8 cellular contexts compared by ENCODE assay signal in genomic region chr2:27322301-27322765, GRCh38. TPM values are rescaled to one million over a fixed set of nuclear protein-coding genes. Genes with fewer than 3 reads are reported as not detected.
DNase-seq lines count a peak whose midpoint lies in the region; ATAC-seq and TF ChIP-seq lines count a peak whose summit lies in the region.

No MANE protein-coding gene starts in this region.

- peaks cover 31% of the 10 kb centered on the region for H3K36me3 Mint-ChIP-seq in activated B cell treated with CpG ODN at 0.5 μM for 24 hours (ENCODE audit: low read depth)

- no peaks in the 10 kb centered on the region for H3K9me3 Mint-ChIP-seq in activated B cell treated with CpG ODN at 0.5 μM for 24 hours

- peak; percentile 37 for DNase-seq in CMK (ENCODE audit: low read depth)
- no peak for DNase-seq in activated B cell treated with CpG ODN at 0.5 μM for 24 hours
- no peak for DNase-seq in prostate gland (ENCODE audit: low spot score)
- DNase-seq in NCI-H526 treated with DMSO at 0.1 percent for 48 hours (lab: John Stamatoyannopoulos, UW): no peak

- peak overlapping the region; percentile 99 for H3K4me3 Mint-ChIP-seq in activated B cell treated with CpG ODN at 0.5 μM for 24 hours

- no peak for TF ChIP-seq POLR2A in gastroesophageal sphincter (IDR thresholded peaks at IDR 0.05)
- TF ChIP-seq POLR2A in prostate gland (IDR thresholded peaks at IDR 0.05): no peak

- H3K27me3 ChIP-seq in gastroesophageal sphincter (no peaks in the 10 kb centered on the region), prostate gland (replicated peaks; ENCODE audit: insufficient read depth) (no peaks in the 10 kb centered on the region)

- 0 to 3% methylated on average over 2 to 5 of the region's 10 CpGs for WGBS in gastroesophageal sphincter (ENCODE audit: low coverage in 1 of 2), 2 donors
- WGBS in prostate gland: 6% methylated on average over 10 of the region's 10 CpGs

- H3K27ac ChIP-seq in gastroesophageal sphincter (peak overlapping the region; percentile 89 to 95 (median 92)), prostate gland (peak overlapping the region; percentile 87 to 92)

- H3K4me1 ChIP-seq in gastroesophageal sphincter (peaks cover 2 to 31% (median 13%) of the 10 kb centered on the region in 3 donors), prostate gland (replicated peaks) (peaks cover 10% of the 10 kb centered on the region)

- TF ChIP-seq CTCF in activated B cell treated with CpG ODN at 0.5 μM for 24 hours (IDR thresholded peaks at IDR 0.05) (no peak), gastroesophageal sphincter (IDR thresholded peaks at IDR 0.05) (no peak), prostate gland (IDR thresholded peaks at IDR 0.05) (no peak)

- POLR2A ChIA-PET in activated B cell treated with CpG ODN at 0.5 μM for 24 hours (lab: Charles Lee): interaction anchor here (0.7 to 2.7 kb wide), 11 partner anchors 14 to 306 kb away, joined by 3 to 26 read pairs (median 5); partner anchors contain the start of genes CCDC121, EIF2B4, GPN1 and GTF3C2

- peak overlapping the region; percentile 96 for H3K27ac Mint-ChIP-seq in activated B cell treated with CpG ODN at 0.5 μM for 24 hours

- TF ChIP-seq EP300 in gastroesophageal sphincter (IDR thresholded peaks at IDR 0.05): no peak

- intact Hi-C loops in activated B cell treated with CpG ODN at 0.5 μM for 24 hours (cut with micrococcal nuclease) (loop anchor here (2.0 kb wide), 4 partner anchors 20 to 306 kb away; partner anchors contain the start of genes CCDC121, GPN1, NRBP1 and ZNF513), prostate gland (cut with DNase I) (loop anchor here (5.0 kb wide), 1 partner anchor 35 kb away; the partner anchor contains the start of gene GTF3C2)

- H3K4me3 ChIP-seq in gastroesophageal sphincter (peak overlapping the region; percentile 69 to 78), prostate gland (peak overlapping the region; percentile 61 to 64)

- H3K4me1 Mint-ChIP-seq in activated B cell treated with CpG ODN at 0.5 μM for 24 hours: peaks cover 25% of the 10 kb centered on the region

- no peaks in the 10 kb centered on the region for H3K27me3 Mint-ChIP-seq in activated B cell treated with CpG ODN at 0.5 μM for 24 hours

- CTCF ChIA-PET in activated B cell treated with CpG ODN at 0.5 μM for 24 hours (lab: Charles Lee): interaction anchor here (1.3 kb wide), 1 partner anchor 19 kb away, joined by 7 read pairs; no protein-coding TSS in a partner anchor

- H3K9me3 ChIP-seq in gastroesophageal sphincter (no peaks in the 10 kb centered on the region), prostate gland (no peaks in the 10 kb centered on the region)

- H3K36me3 ChIP-seq in gastroesophageal sphincter: peaks cover 0 to 29% of the 10 kb centered on the region in 2 donors
- peaks cover 3 to 4% of the 10 kb centered on the region in 2 donors for H3K36me3 ChIP-seq in prostate gland

- ATAC-seq in HG03432 (IDR thresholded peaks at IDR 0.05; ENCODE audit: unreplicated experiment) (peak; percentile 33), activated B cell treated with CpG ODN at 0.5 μM for 24 hours (ENCODE audit: low read depth) (peak; percentile 41), gastroesophageal sphincter (no peak), GM21576 (IDR thresholded peaks at IDR 0.05; ENCODE audit: unreplicated experiment) (no peak), HG02970 (IDR thresholded peaks at IDR 0.05; ENCODE audit: low FRiP score, unreplicated experiment) (no peak)

RNA-seq across cellular contexts. Expression of gene MPV17, which starts 0.6 kb away (rescaled TPM):
- 78.1 and 98.3 TPM in 2 replicates for total RNA-seq in activated B cell treated with CpG ODN at 0.5 μM for 24 hours
- 10 to 100 TPM; 57.9 to 93.4 (median 66.4) TPM for total RNA-seq in gastroesophageal sphincter
- total RNA-seq in prostate gland: 10 to 100 TPM; 82.5 to 90.3 TPM

RNA-seq across cellular contexts. Expression of gene UCN, which starts 14.1 kb away (rescaled TPM):
- total RNA-seq in activated B cell treated with CpG ODN at 0.5 μM for 24 hours: 1.0 and 1.2 TPM in 2 replicates
- 1 to 10 TPM in 3 of 4 donors, under 1 TPM in 1; 0.67 to 5.0 (median 2.0) TPM for total RNA-seq in gastroesophageal sphincter
- 10 to 100 TPM in 1 of 2 donors, 1 to 10 TPM in 1; 4.2 to 11.2 TPM for total RNA-seq in prostate gland

RNA-seq across cellular contexts. Expression of gene GTF3C2, which starts 34.2 kb away (rescaled TPM):
- total RNA-seq in activated B cell treated with CpG ODN at 0.5 μM for 24 hours (91.7 and 119 TPM in 2 replicates), gastroesophageal sphincter (10 to 100 TPM; 26.2 to 68.5 (median 32.0) TPM), prostate gland (10 to 100 TPM; 41.2 to 66.1 TPM)

RNA-seq across cellular contexts. Expression of gene TRIM54, which starts 40.1 kb away (rescaled TPM):
- total RNA-seq in activated B cell treated with CpG ODN at 0.5 μM for 24 hours (not detected in 2 replicates), gastroesophageal sphincter (under 1 TPM in 2 of 4 donors, not detected in 2; 0.15 to 0.31 TPM), prostate gland (10 to 100 TPM in 1 of 2 donors, 1 to 10 TPM in 1; 2.8 to 17.9 TPM)

RNA-seq across cellular contexts. Expression of gene DNAJC5G, which starts 47.1 kb away (rescaled TPM):
- total RNA-seq in activated B cell treated with CpG ODN at 0.5 μM for 24 hours (not detected in 2 replicates), gastroesophageal sphincter (not detected), prostate gland (10 to 100 TPM in 1 of 2 donors, not detected in 1; 16.1 TPM)

Comparison
In these comparisons a context has a peak if more than half of its experiments do, and no peak if none do; other contexts are left out.
1. ATAC-seq: peak in HG03432 (single experiment) and activated B cell treated with CpG ODN at 0.5 μM for 24 hours (single experiment); none in gastroesophageal sphincter (single experiment), GM21576 (single experiment) and HG02970 (single experiment).